In genomic region chr6:70312165-70312564, GRCh38 we compare ENCODE assay signal across 11 cellular contexts. TPM values are rescaled to one million over a fixed set of nuclear protein-coding genes. Genes with fewer than 3 reads are reported as not detected.
DNase-seq lines count a peak whose midpoint lies in the region; ATAC-seq and TF ChIP-seq lines count a peak whose summit lies in the region.
"Had no signal": no experiment of that assay in that cellular context is flagged by ENCODE, and none has a peak within 500 bp of the region (broad histone marks: within the 10 kb centered on the region; RNA-seq: fewer than 3 reads in every experiment).

No MANE protein-coding gene starts in this region.

- H3K36me3 ChIP-seq in IMR-90 (ENCODE audit: control insufficient read depth, insufficient read depth, low read length) (no peaks in the 10 kb centered on the region), mesendoderm (ENCODE audit: control insufficient read depth, insufficient read depth, low read length) (no peaks in the 10 kb centered on the region)

- H3K9me3 ChIP-seq in IMR-90 (ENCODE audit: control insufficient read depth, insufficient read depth, low read length) = no peaks in the 10 kb centered on the region

- H2BK20ac ChIP-seq in IMR-90 (ENCODE audit: low read depth, low read length) = no peak overlapping the region

- H2AK5ac ChIP-seq in IMR-90 (ENCODE audit: low read depth, low read length) (no peak overlapping the region), mesendoderm (ENCODE audit: low read length) (no peak overlapping the region)

- TF ChIP-seq POLR2A in IMR-90 (IDR thresholded peaks at IDR 0.05; ENCODE audit: low read depth, low read length) = no peak

- intact Hi-C loops in IMR-90 (cut with micrococcal nuclease) = loop anchor here (5.0 kb wide), 2 partner anchors 570 to 645 kb away; partner anchors contain the start of gene B3GAT2

- TF ChIP-seq RAD21 in IMR-90 (IDR thresholded peaks at IDR 0.05; ENCODE audit: low read length) = no peak

- in situ Hi-C loops in IMR-90 (cut with MboI; ENCODE audit: low sequenced_read_pairs) = loop anchor here (25.0 kb wide), 1 partner anchor 375 kb away; no protein-coding TSS in a partner anchor

- no peaks in the 10 kb centered on the region for H3K36me3 Mint-ChIP-seq in immature natural killer cell

- H3K27ac Mint-ChIP-seq in immature natural killer cell = no peak overlapping the region
- H3K27ac Mint-ChIP-seq: activated CD8-positive, alpha-beta T cell treated with anti-CD3 and anti-CD28 coated beads, Interleukin-2, amount 10 ng/mL, durations not matched to agents 7 days and 5 days had no signal

- H4K91ac ChIP-seq in IMR-90 (ENCODE audit: insufficient read depth, low read depth, low read length) = no peak overlapping the region

- H2BK5ac ChIP-seq in IMR-90 (ENCODE audit: low read depth, low read length, poor library complexity, severe bottlenecking) (no peak overlapping the region), mesendoderm (ENCODE audit: low read length) (no peak overlapping the region)

- no peaks in the 10 kb centered on the region for H3K4me1 Mint-ChIP-seq in immature natural killer cell

- CTCF ChIA-PET in IMR-90 (lab: Yijun Ruan, JAX) (no interaction called here), GM10248 (lab: Yijun Ruan, JAX) (interaction anchor here (0.8 to 6.5 kb wide), 8 partner anchors 16 to 706 kb away, joined by 3 to 137 read pairs (median 12); partner anchors contain the start of gene B3GAT2)

- TF ChIP-seq CTCF in GM12865 (IDR thresholded peaks at IDR 0.05; ENCODE audit: insufficient read depth, low read depth, low read length, missing control alignments) = no peak
- TF ChIP-seq CTCF in IMR-90 (conservative IDR thresholded peaks at IDR 0.05; ENCODE audit: low read depth, low read length) = no peak
- no peak for TF ChIP-seq CTCF in GM10248 (IDR thresholded peaks at IDR 0.05; ENCODE audit: control extremely low read depth, extremely low read depth, low read depth, missing control alignments)

- no peaks in the 10 kb centered on the region for H3K9me3 Mint-ChIP-seq in immature natural killer cell

- no peak overlapping the region for H3K14ac ChIP-seq in IMR-90 (replicated peaks; ENCODE audit: low read depth, low read length)

- H3K9ac ChIP-seq in IMR-90 (ENCODE audit: low read depth, low read length) (no peak overlapping the region), mesendoderm (ENCODE audit: low read length) (no peak overlapping the region)

- H3K23ac ChIP-seq in IMR-90 (ENCODE audit: low read depth, low read length) (no peak overlapping the region), mesendoderm (ENCODE audit: low read length) (no peak overlapping the region)

- H3K27ac ChIP-seq in IMR-90 (ENCODE audit: insufficient read depth, low read length) = no peak overlapping the region
- no peak overlapping the region for H3K27ac ChIP-seq in mesendoderm (ENCODE audit: low read depth, low read length)

- H4K8ac ChIP-seq in IMR-90 (ENCODE audit: low read depth in 2 of 2, low read length in 2 of 2) (no peak overlapping the region), mesendoderm (ENCODE audit: low read depth, low read length) (no peak overlapping the region)

- no peak overlapping the region for H3K4me3 Mint-ChIP-seq in immature natural killer cell
- H3K4me3 Mint-ChIP-seq: activated CD8-positive, alpha-beta T cell treated with anti-CD3 and anti-CD28 coated beads, Interleukin-2, amount 10 ng/mL, durations not matched to agents 7 days and 5 days had no signal

- H3K4ac ChIP-seq in IMR-90 (ENCODE audit: low read depth, low read length) (no peak overlapping the region), mesendoderm (ENCODE audit: low read depth, low read length) (no peak overlapping the region)

- H3K79me1 ChIP-seq in IMR-90 (ENCODE audit: low read depth in 1 of 2, low read length in 2 of 2) (no peaks in the 10 kb centered on the region), mesendoderm (ENCODE audit: low read length) (no peaks in the 10 kb centered on the region)

- no peak overlapping the region for H3K56ac ChIP-seq in IMR-90 (ENCODE audit: extremely low read depth, insufficient read depth, low read length)
- H3K56ac ChIP-seq in mesendoderm (ENCODE audit: low read length) = no peak overlapping the region

- ATAC-seq in IMR-90 (ENCODE audit: low read depth) = peak; percentile 65
- ATAC-seq in GM18907 (IDR thresholded peaks at IDR 0.05; ENCODE audit: unreplicated experiment) = no peak
- ATAC-seq: activated CD8-positive, alpha-beta T cell treated with anti-CD3 and anti-CD28 coated beads, Interleukin-2, amount 10 ng/mL, durations not matched to agents 7 days and 5 days had no signal

- no peak overlapping the region for H2BK120ac ChIP-seq in IMR-90 (ENCODE audit: low read depth, low read length)
- no peak overlapping the region for H2BK120ac ChIP-seq in mesendoderm (ENCODE audit: low read depth, low read length)

- BruUV-seq in IMR-90 (replicated peaks; lab: Mats Ljungman, UMichigan) = no TSS peak

- H3K4me2 ChIP-seq in IMR-90 (ENCODE audit: low read depth, low read length) (no peak overlapping the region), mesendoderm (ENCODE audit: low read length) (no peak overlapping the region)

- no peaks in the 10 kb centered on the region for H4K20me1 ChIP-seq in IMR-90 (ENCODE audit: insufficient read depth, low read length)

- no peaks in the 10 kb centered on the region for H3K79me2 ChIP-seq in mesendoderm (ENCODE audit: control insufficient read depth, insufficient read depth, low read length)

- H3K4me3 ChIP-seq in GM12865 (ENCODE audit: low read depth, low read length) (no peak overlapping the region), IMR-90 (ENCODE audit: insufficient read depth, low read depth, low read length) (no peak overlapping the region), mesendoderm (ENCODE audit: low read length) (no peak overlapping the region)

- no peak overlapping the region for H3K18ac ChIP-seq in IMR-90 (ENCODE audit: low read depth, low read length)
- H3K18ac ChIP-seq in mesendoderm (ENCODE audit: low read length) = no peak overlapping the region

- no CpG with 5 or more reads among the region's 3 CpGs for WGBS in IMR-90 (ENCODE audit: extremely low coverage in 2 of 2, insufficient read length in 1 of 2), 2 experiments
- no CpG with 5 or more reads among the region's 3 CpGs for WGBS in mesendoderm (ENCODE audit: extremely low coverage, insufficient coverage, low lambda C conversion rate)

- dilution Hi-C loops in IMR-90 (cut with HindIII; ENCODE audit: low sequenced_read_pairs, unreplicated experiment) = no loop called here

- H3K9me1 ChIP-seq in IMR-90 (ENCODE audit: insufficient read depth, low read length) = no peaks in the 10 kb centered on the region

- H3K4me1 ChIP-seq in IMR-90 (ENCODE audit: control insufficient read depth, insufficient read depth, low read length) (no peaks in the 10 kb centered on the region), mesendoderm (ENCODE audit: control insufficient read depth, low read depth, low read length) (no peaks in the 10 kb centered on the region)

- H2AK9ac ChIP-seq in IMR-90 (replicated peaks; ENCODE audit: low read depth, low read length, poor library complexity) = no peak overlapping the region

- H4K5ac ChIP-seq in IMR-90 (ENCODE audit: low read depth, low read length) = no peak overlapping the region
- H4K5ac ChIP-seq in mesendoderm (ENCODE audit: low read length) = no peak overlapping the region

- POLR2A ChIA-PET in IMR-90 (lab: Charles Lee; ENCODE audit: unreplicated experiment) (no interaction called here), GM10248 (lab: Yijun Ruan, JAX) (no interaction called here)

- peaks cover 0 to 2% (median 2%) of the 10 kb centered on the region in 3 donors for H3K27me3 Mint-ChIP-seq in immature natural killer cell (ENCODE audit: low read depth in 3 of 3)

- no peak overlapping the region for H2AFZ ChIP-seq in IMR-90 (replicated peaks; ENCODE audit: low read length, poor library complexity)

- DNase-seq in GM12865 (ENCODE audit: low read depth) = peak; percentile 51
- peak; percentile 78 for DNase-seq in IMR-90
- peak; percentile 22 to 25 for DNase-seq in activated T-cell treated with anti-CD3 and anti-CD28 coated beads, Interleukin-2, amount 50 U/mL, for 48 hours
- peak; percentile 37 for DNase-seq in mesendoderm
- no peak for DNase-seq in GM10248 (ENCODE audit: extremely low spot score)
- no peak for DNase-seq in immature natural killer cell
- no peak for DNase-seq in cerebellar cortex (ENCODE audit: low spot score)
- DNase-seq: activated CD8-positive, alpha-beta T cell treated with anti-CD3 and anti-CD28 coated beads, Interleukin-2, amount 10 ng/mL, durations not matched to agents 7 days and 5 days; stimulated activated CD4-positive, alpha-beta T cell treated with anti-CD3 and anti-CD28 coated beads, Interleukin-4, amount 100 ng/mL, for 24 hours had no signal

- H3K27me3 ChIP-seq in IMR-90 (ENCODE audit: control insufficient read depth, insufficient read depth, low read length) (peaks cover 24% of the 10 kb centered on the region), mesendoderm (ENCODE audit: insufficient read depth, low read length, poor library complexity) (no peaks in the 10 kb centered on the region)

- no peak overlapping the region for H2BK15ac ChIP-seq in IMR-90 (ENCODE audit: low read depth, low read length)
- H2BK15ac ChIP-seq in mesendoderm (replicated peaks; ENCODE audit: low read depth) = no peak overlapping the region

TF ChIP-seq in IMR-90, 13 proteins besides CTCF, POLR2A, EP300 and RAD21:
- TF ChIP-seq RFX5 (IDR thresholded peaks at IDR 0.05; ENCODE audit: low read depth, low read length) (no peak), MAFK (IDR thresholded peaks at IDR 0.05; ENCODE audit: low read depth, low read length) (no peak), BHLHE40 (IDR thresholded peaks at IDR 0.05; ENCODE audit: low read depth, low read length) (peak; percentile 64; the same call in 1 of the 2 replicates), USF2 (IDR thresholded peaks at IDR 0.05; ENCODE audit: low read depth, low read length) (no peak), FOS (IDR thresholded peaks at IDR 0.05; ENCODE audit: low read depth, low read length) (no peak), MAZ (IDR thresholded peaks at IDR 0.05; ENCODE audit: borderline replicate concordance, low read depth, low read length) (no peak), MXI1 (IDR thresholded peaks at IDR 0.05; ENCODE audit: borderline replicate concordance, low read depth, low read length) (no peak)

RNA-seq across cellular contexts. Expression of gene COL9A1, which starts 9.3 kb away (rescaled TPM):
- not detected in 2 replicates for total RNA-seq in IMR-90 (2012; rRNA removed)
- polyA plus RNA-seq in IMR-90 (2012; rRNA removed) (not detected in 2 replicates), immature natural killer cell (not detected)
- not detected in 2 replicates for polyA plus RNA-seq in IMR-90 (2012; cell fraction: cytosol; rRNA removed)
- not detected in 2 replicates for polyA plus RNA-seq in IMR-90 (2012; cell fraction: nucleus; rRNA removed; ENCODE audit: low replicate concordance)
- 2.1 TPM for polyA plus RNA-seq in mesendoderm (2013, experiment 1 of 2)
- 2.3 TPM for polyA plus RNA-seq in mesendoderm (2013, experiment 2 of 2)
- total RNA-seq: activated CD8-positive, alpha-beta T cell treated with anti-CD3 and anti-CD28 coated beads, Interleukin-2, amount 10 ng/mL, durations not matched to agents 7 days and 5 days; mononuclear cell had no signal

Comparison
In these comparisons a context has a peak if more than half of its experiments do, and no peak if none do; other contexts are left out.
1. DNase-seq: peak in GM12865 (single experiment), IMR-90 (single experiment), activated T-cell treated with anti-CD3 and anti-CD28 coated beads, Interleukin-2, amount 50 U/mL, for 48 hours (2 of 2) and mesendoderm (single experiment); none in GM10248 (single experiment), immature natural killer cell (0 of 3) and cerebellar cortex (single experiment).